ENCODE assay signal across 35 cellular contexts in the genomic region with DNA sequence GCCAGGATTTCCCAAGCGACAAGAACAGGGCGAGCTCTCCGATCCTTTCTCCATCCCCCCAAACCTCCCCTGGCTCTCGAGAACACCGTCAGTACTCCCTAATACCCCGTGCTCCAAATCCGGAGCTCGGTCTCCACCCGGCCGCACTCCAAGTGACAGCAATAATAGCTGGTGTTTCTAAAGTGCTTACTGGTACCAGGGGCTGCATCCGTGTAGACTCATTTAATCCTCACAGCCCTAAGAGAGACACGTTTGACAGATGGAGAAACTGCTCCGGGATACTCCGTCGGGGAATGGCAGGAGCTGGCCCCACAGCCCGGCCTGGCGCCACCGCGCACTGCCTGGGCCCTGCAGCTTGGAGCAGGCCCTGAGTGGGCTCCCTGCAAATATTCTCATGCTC.
"Had no signal": no experiment of that assay in that cellular context is flagged by ENCODE, and none has a peak within 500 bp of the region (broad histone marks: within the 10 kb centered on the region; RNA-seq: fewer than 3 reads in every experiment).

No MANE protein-coding gene starts in this region.

- H3K36me3 Mint-ChIP-seq: activated naive CD8-positive, alpha-beta T cell; stimulated activated effector memory CD8-positive, alpha-beta T cell treated with anti-CD3 and anti-CD28 coated beads, Interleukin-12 subunit alpha, Interleukin-12 subunit beta, amount 100 ng/mL, for 72 hours had no signal

- H3K27ac Mint-ChIP-seq: activated naive CD8-positive, alpha-beta T cell; nephron; progenitor cell of endocrine pancreas; stimulated activated effector memory CD8-positive, alpha-beta T cell treated with anti-CD3 and anti-CD28 coated beads, Interleukin-12 subunit alpha, Interleukin-12 subunit beta, amount 100 ng/mL, for 72 hours; stimulated activated naive CD8-positive, alpha-beta T cell treated with anti-CD3 and anti-CD28 coated beads, Interleukin-15, Interleukin-2, amounts not matched to agents 100 ng/mL and 50 ng/mL, for 24 hours; T-helper 2 cell treated with Interferon-gamma antibody and Interleukin-4, amounts not matched to agents 5 μg/mL and 100 μg/mL, for 36 hours had no signal

- DNase-seq: activated CD4-positive, alpha-beta T cell treated with anti-CD3 and anti-CD28 coated beads for 4 hours; activated CD4-positive, alpha-beta T cell treated with anti-CD3 and anti-CD28 coated beads, Interleukin-2, amount 50 U/mL, for 48 hours; activated CD4-positive, CD25-positive, alpha-beta regulatory T cell; activated CD8-positive, alpha-beta memory T cell treated with anti-CD3 and anti-CD28 coated beads for 24 hours; activated effector memory CD4-positive, alpha-beta T cell treated with Interleukin-2 at 50 U/mL for 16 hours; activated naive CD4-positive, alpha-beta T cell treated with Interleukin-2 at 50 U/mL for 16 hours; adrenal gland; central memory CD4-positive, alpha-beta T cell; dermis blood vessel endothelial cell; effector CD8-positive, alpha-beta T cell; esophagus squamous epithelium; foreskin melanocyte; left ventricle myocardium inferior; ovary; retina; stimulated activated CD4-positive, alpha-beta T cell treated with anti-CD3 and anti-CD28 coated beads, Interleukin-12 subunit alpha, Interleukin-12 subunit beta, amount 100 ng/mL, for 4 hours; stimulated activated CD4-positive, alpha-beta T cell treated with anti-CD3 and anti-CD28 coated beads, Interleukin-4, amount 100 ng/mL, for 24 hours; T-helper 1 cell; tibial artery; upper lobe of right lung had no signal

- H3K4me1 ChIP-seq: adrenal gland, ascending aorta, esophagus squamous epithelium, left ventricle myocardium inferior, tibial artery, upper lobe of right lung had no signal

- ATAC-seq: sciatic nerve; stimulated activated effector memory CD8-positive, alpha-beta T cell treated with anti-CD3 and anti-CD28 coated beads, Interleukin-12 subunit alpha, Interleukin-12 subunit beta, amount 100 ng/mL, for 72 hours; upper lobe of right lung had no signal

- H3K9me3 ChIP-seq: adrenal gland, ascending aorta, esophagus squamous epithelium, left ventricle myocardium inferior, neutrophil, ovary, tibial artery, upper lobe of right lung had no signal

- H3K27me3 Mint-ChIP-seq: progenitor cell of endocrine pancreas; stimulated activated naive CD8-positive, alpha-beta T cell treated with anti-CD3 and anti-CD28 coated beads, Interleukin-15, Interleukin-2, amounts not matched to agents 100 ng/mL and 50 ng/mL, for 24 hours had no signal

- H3K27ac ChIP-seq: adrenal gland, ascending aorta, epithelial cell of prostate, esophagus squamous epithelium, left ventricle myocardium inferior, neutrophil, ovary, skin epidermis, tibial artery, upper lobe of right lung had no signal

- H3K27me3 ChIP-seq: ascending aorta, esophagus squamous epithelium, neutrophil, ovary, tibial artery, upper lobe of right lung had no signal

- H3K4me1 Mint-ChIP-seq: nephron; stimulated activated effector memory CD8-positive, alpha-beta T cell treated with anti-CD3 and anti-CD28 coated beads, Interleukin-12 subunit alpha, Interleukin-12 subunit beta, amount 100 ng/mL, for 72 hours had no signal

- H3K36me3 ChIP-seq: adrenal gland, ascending aorta, esophagus squamous epithelium, left ventricle myocardium inferior, neutrophil, ovary, tibial artery, upper lobe of right lung had no signal

- FAIRE-seq: colon, endometrium, islet of Langerhans had no signal

- H3K4me3 ChIP-seq: adrenal gland, ascending aorta, esophagus squamous epithelium, left ventricle myocardium inferior, lung, ovary, skin epidermis, tibial artery, upper lobe of right lung had no signal

- H3K4me3 Mint-ChIP-seq: activated naive CD8-positive, alpha-beta T cell; nephron; stimulated activated effector memory CD8-positive, alpha-beta T cell treated with anti-CD3 and anti-CD28 coated beads, Interleukin-12 subunit alpha, Interleukin-12 subunit beta, amount 100 ng/mL, for 72 hours; stimulated activated naive CD8-positive, alpha-beta T cell treated with anti-CD3 and anti-CD28 coated beads, Interleukin-15, Interleukin-2, amounts not matched to agents 100 ng/mL and 50 ng/mL, for 24 hours; T-helper 2 cell treated with Interferon-gamma antibody and Interleukin-4, amounts not matched to agents 5 μg/mL and 100 μg/mL, for 36 hours had no signal

- H3K9me3 Mint-ChIP-seq: stimulated activated naive CD8-positive, alpha-beta T cell treated with anti-CD3 and anti-CD28 coated beads, Interleukin-15, Interleukin-2, amounts not matched to agents 100 ng/mL and 50 ng/mL, for 24 hours; T-helper 2 cell treated with Interferon-gamma antibody and Interleukin-4, amounts not matched to agents 5 μg/mL and 100 μg/mL, for 36 hours had no signal
